In genomic region chr20:45415822-45416637, GRCh38 we compare ENCODE assay signal across 8 cellular contexts. TPM values are rescaled to one million over a fixed set of nuclear protein-coding genes. Genes with fewer than 3 reads are reported as not detected.
DNase-seq lines count a peak whose midpoint lies in the region; ATAC-seq, FAIRE-seq and TF ChIP-seq lines count a peak whose summit lies in the region.

Gene PIGT, plus strand, starts transcription at chr20:45416141. Its CDS starts 16 bp downstream, at chr20:45416157.

- H2AFZ ChIP-seq in ACC112 (ENCODE audit: low read length, unreplicated experiment) = peak within 1 kb of the TSS; percentile 80

- H3K4me3 ChIP-seq in ACC112 (ENCODE audit: low read depth, low read length) (peak within 1 kb of the TSS; percentile 97), small intestine (ENCODE audit: low read depth in 1 of 2, low read length in 2 of 2) (peak within 1 kb of the TSS; percentile 79 to 96)

- ATAC-seq in GM18867 (IDR thresholded peaks at IDR 0.05; ENCODE audit: unreplicated experiment) = peak; percentile 64
- peak; percentile 69 for ATAC-seq in HG03097 (IDR thresholded peaks at IDR 0.05; ENCODE audit: low FRiP score, unreplicated experiment)

- no peak for FAIRE-seq in small intestine (lab: Jason Lieb, UNC)

- no peaks in the 10 kb centered on the region for H3K27me3 ChIP-seq in ACC112 (ENCODE audit: insufficient read depth, low read length)
- no peaks in the 10 kb centered on the region for H3K27me3 ChIP-seq in small intestine (ENCODE audit: control insufficient read depth in 2 of 2, insufficient read depth in 2 of 2, low read length in 2 of 2)

- H3K36me3 ChIP-seq in ACC112 (ENCODE audit: insufficient read depth, low read length) = peaks cover 11% of the 10 kb centered on the region
- peaks cover 0 to 11% of the 10 kb centered on the region in 2 donors for H3K36me3 ChIP-seq in small intestine (ENCODE audit: control insufficient read depth in 2 of 2, insufficient read depth in 2 of 2, low read length in 2 of 2)

- in situ Hi-C loops in T47D (cut with HindIII; ENCODE audit: low pct_unique_long_range_greater_than_20kb, low sequenced_read_pairs) = no loop called here

- H3K4me1 ChIP-seq in ACC112 (ENCODE audit: control insufficient read depth, insufficient read depth, low read length, unreplicated experiment) (peaks cover 25% of the 10 kb centered on the region), small intestine (ENCODE audit: control insufficient read depth in 2 of 2, insufficient read depth in 1 of 2, low read depth in 1 of 2, low read length in 1 of 2) (peaks cover 4 to 6% of the 10 kb centered on the region in 2 donors)

- H3K79me2 ChIP-seq in ACC112 (ENCODE audit: control insufficient read depth, insufficient read depth, low read length, unreplicated experiment) = peaks cover 21% of the 10 kb centered on the region

- DNase-seq in NCI-H2227 (lab: John Stamatoyannopoulos, UW; ENCODE audit: unreplicated experiment) (peak; percentile 94), T47D (ENCODE audit: low read depth in 1 of 2, low spot score in 1 of 2) (peak; percentile 87 to 88), iPS-NIHi11 (ENCODE audit: low spot score) (peak; percentile 91), small intestine (peak; percentile 90)

- TF ChIP-seq CTCF in VCaP (conservative IDR thresholded peaks at IDR 0.05) = no peak

- H3K9me3 ChIP-seq in small intestine (ENCODE audit: control insufficient read depth, low read depth) = no peaks in the 10 kb centered on the region

- peak within 1 kb of the TSS; percentile 67; the same call in 1 of the 2 replicates for H3K27ac ChIP-seq in ACC112 (ENCODE audit: low read depth, low read length)
- H3K27ac ChIP-seq in VCaP = peak within 1 kb of the TSS; percentile 67
- peak within 1 kb of the TSS; percentile 83 to 94 for H3K27ac ChIP-seq in small intestine (ENCODE audit: low read depth in 1 of 2, low read length in 1 of 2)

- 0% methylated on average over 52 of the region's 52 CpGs for WGBS in small intestine, 3 donors

RNA-seq across cellular contexts. Expression of gene PIGT, which starts in this region (rescaled TPM):
- 10 to 100 TPM; 49.7 to 85.2 (median 51.0) TPM for polyA plus RNA-seq in small intestine

Comparison
In these comparisons a context has a peak if more than half of its experiments do, and no peak if none do; other contexts are left out.
1. Peak in every context shown above with its lines: DNase-seq, ATAC-seq, H3K4me3 ChIP-seq and H3K27ac ChIP-seq.